8 cellular contexts compared by ENCODE assay signal in the genomic region with DNA sequence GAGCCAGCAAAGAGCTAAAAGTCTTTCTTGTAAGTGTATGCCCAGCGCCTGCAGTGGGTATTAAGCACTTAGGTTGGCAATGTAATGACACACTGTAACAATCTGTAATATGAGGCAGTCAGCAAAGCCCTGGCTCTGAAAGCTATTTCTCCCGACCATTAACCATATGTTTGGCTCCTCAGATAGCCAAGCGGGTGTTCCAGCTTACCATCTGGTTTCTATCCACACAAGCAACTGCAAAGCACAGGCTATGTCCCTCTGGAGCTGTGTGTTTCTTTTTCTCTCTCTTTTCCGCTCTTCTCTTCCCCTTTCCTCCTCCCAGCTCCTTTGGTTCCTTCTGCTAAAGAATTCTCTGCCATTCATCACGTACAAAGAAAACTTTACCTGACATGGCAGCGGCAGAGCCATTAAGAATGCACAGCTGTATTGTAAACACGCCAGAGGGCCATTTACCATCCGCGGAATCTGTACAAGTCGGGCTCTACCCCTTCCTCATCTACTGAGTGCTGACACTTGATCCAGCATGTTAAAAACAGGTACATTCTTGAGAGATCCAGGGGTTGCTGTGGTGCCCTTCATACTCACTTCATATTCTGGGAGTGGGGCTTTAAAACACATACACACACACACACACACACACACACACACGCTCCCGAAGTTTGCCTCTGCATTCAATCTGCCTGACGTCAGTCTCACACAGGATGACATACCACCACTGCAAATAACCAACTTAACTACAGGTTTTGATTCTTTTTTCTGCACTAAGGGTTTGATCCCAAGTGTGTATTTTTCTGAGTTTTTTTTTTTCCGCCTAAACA.
A peak's percentile ranks its signal among the peaks of the same experiment; 100 is the strongest.
DNase-seq lines count a peak whose midpoint lies in the region; ATAC-seq and TF ChIP-seq lines count a peak whose summit lies in the region.

No MANE protein-coding gene starts in this region.

- peak in 3 of 4 donors; percentile 68 to 80 (median 73) for TF ChIP-seq EP300 in sigmoid colon (IDR thresholded peaks at IDR 0.05)

- TF ChIP-seq POLR2A in sigmoid colon (IDR thresholded peaks at IDR 0.05) = peak in 1 of 2 donors; percentile 1

- no peak for TF ChIP-seq CTCF in WERI-Rb-1 (IDR thresholded peaks at IDR 0.05; ENCODE audit: low read depth, low read length)
- TF ChIP-seq CTCF in sigmoid colon (IDR thresholded peaks at IDR 0.05) = no peak

- intact Hi-C loops in left cardiac atrium (cut with DNase I) (loop anchor here in 1 of 2 donors (10.0 kb wide), 1 partner anchor 245 kb away; no protein-coding TSS in a partner anchor), sigmoid colon (cut with DNase I) (loop anchor here (2.0 to 10.0 kb wide), 3 partner anchors 77 to 395 kb away; a partner anchor contains a TSS)

- WGBS in sigmoid colon, 2 donors = 29 to 54% methylated on average over 14 of the region's 14 CpGs

- peaks cover 0 to 33% (median 21%) of the 10 kb centered on the region in 4 donors for H3K4me1 ChIP-seq in sigmoid colon

- H3K27me3 ChIP-seq in WERI-Rb-1 (ENCODE audit: insufficient read depth, low read depth, severe bottlenecking) (no peaks in the 10 kb centered on the region), sigmoid colon (no peaks in the 10 kb centered on the region)

- in situ Hi-C loops in ACHN (cut with HindIII; ENCODE audit: low pct_ligation_motif_present, low pct_unique_long_range_greater_than_20kb, low sequenced_read_pairs) = no loop called here

- ATAC-seq in left cardiac atrium (peak; percentile 58 to 64), HG02798 (IDR thresholded peaks at IDR 0.05; ENCODE audit: poor library complexity, unreplicated experiment) (no peak)

- H3K27ac ChIP-seq in WERI-Rb-1 (peak overlapping the region; percentile 91), sigmoid colon (peak overlapping the region; percentile 84 to 90 (median 87))

- H3K4me3 ChIP-seq in WERI-Rb-1 (ENCODE audit: low read depth, low read length) = peak overlapping the region; percentile 37
- peak overlapping the region; percentile 3 to 43 (median 34) for H3K4me3 ChIP-seq in sigmoid colon

- DNase-seq in COLO668 (lab: John Stamatoyannopoulos, UW; ENCODE audit: unreplicated experiment) (peak; percentile 24), LHCN-M2 (ENCODE audit: low read depth) (peak; percentile 48), WERI-Rb-1 (peak; percentile 71), left cardiac atrium (peak; percentile 32), sigmoid colon (peak; percentile 87), T-helper 2 cell (no peak), ACHN (no peak)

- H3K9me3 ChIP-seq in WERI-Rb-1 (ENCODE audit: severe bottlenecking) (peaks cover 5% of the 10 kb centered on the region), sigmoid colon (peaks cover 0 to 8% (median 0%) of the 10 kb centered on the region in 4 donors)

- no peaks in the 10 kb centered on the region for H3K36me3 ChIP-seq in WERI-Rb-1
- no peaks in the 10 kb centered on the region for H3K36me3 ChIP-seq in sigmoid colon

Comparison
In these comparisons a context has a peak if more than half of its experiments do, and no peak if none do; other contexts are left out.
1. DNase-seq: peak in COLO668 (single experiment), LHCN-M2 (single experiment), WERI-Rb-1 (single experiment), left cardiac atrium (single experiment) and sigmoid colon (single experiment); none in T-helper 2 cell (0 of 5) and ACHN (single experiment).